Comparison of ENCODE assay signal across 8 cellular contexts in the genomic region with DNA sequence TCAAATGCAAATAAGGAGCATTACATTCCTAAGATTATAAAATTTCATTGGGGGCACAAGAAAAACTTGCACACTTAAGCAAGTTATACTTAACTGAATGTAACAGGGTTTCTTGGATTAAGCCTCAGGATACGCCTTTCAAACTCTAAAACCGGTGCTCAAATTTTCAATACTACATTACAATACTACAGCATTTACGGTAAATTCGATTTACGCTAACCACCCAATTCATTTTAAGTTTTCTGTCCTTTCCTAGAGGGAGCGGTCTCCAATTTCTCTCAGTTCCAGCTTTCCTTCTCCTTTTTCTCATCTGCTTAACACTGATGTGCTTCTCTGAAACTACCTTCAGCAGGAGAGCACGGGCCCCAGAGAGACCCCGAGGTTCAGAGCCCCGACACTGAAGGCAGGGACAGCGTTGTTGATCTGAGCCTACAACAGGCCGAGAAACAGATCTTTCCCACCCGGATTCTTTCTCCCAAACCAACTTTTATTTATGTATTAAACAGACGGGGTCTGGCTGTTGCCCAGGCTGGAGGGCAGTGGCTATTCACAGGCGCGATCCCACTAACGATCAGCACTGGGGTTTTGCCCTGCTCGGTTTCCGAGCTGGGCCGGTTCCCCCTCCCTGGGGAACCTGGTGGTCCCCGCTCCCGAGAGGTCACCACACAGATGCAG. TPM values are rescaled to one million over a fixed set of nuclear protein-coding genes. Genes with fewer than 3 reads are reported as not detected.
DNase-seq lines count a peak whose midpoint lies in the region; ATAC-seq and TF ChIP-seq lines count a peak whose summit lies in the region.

No MANE protein-coding gene starts in this region.

- peak overlapping the region; percentile 95 for H3K27ac ChIP-seq in left ventricle myocardium inferior (replicated peaks)

- no peaks in the 10 kb centered on the region for H3K27me3 Mint-ChIP-seq in T-cell

- peaks cover 35% of the 10 kb centered on the region for H3K4me1 ChIP-seq in left ventricle myocardium inferior

- H3K36me3 Mint-ChIP-seq in T-cell = peaks cover under 1% of the 10 kb centered on the region

- peaks cover 20 to 29% (median 21%) of the 10 kb centered on the region in 3 donors for H3K4me1 Mint-ChIP-seq in T-cell

- TF ChIP-seq CTCF in left ventricle myocardium inferior (IDR thresholded peaks at IDR 0.05; ENCODE audit: borderline replicate concordance) (no peak), fibroblast of villous mesenchyme (IDR thresholded peaks at IDR 0.05; ENCODE audit: insufficient read depth, low read depth, low read length) (no peak), retinal pigment epithelial cell (conservative IDR thresholded peaks at IDR 0.05; ENCODE audit: low read depth, low read length) (no peak)

- peaks cover 4% of the 10 kb centered on the region for H3K36me3 ChIP-seq in left ventricle myocardium inferior

- POLR2A ChIA-PET in T-cell (lab: Charles Lee) = interaction anchor here in 1 of 2 donors (0.6 to 0.8 kb wide), 2 partner anchors 22 to 106 kb away, joined by 4 to 6 read pairs; partner anchors contain the start of gene ZNF398

- H3K27me3 ChIP-seq in left ventricle myocardium inferior (ENCODE audit: low read depth) = no peaks in the 10 kb centered on the region

- peaks cover 1% of the 10 kb centered on the region for H3K9me3 ChIP-seq in left ventricle myocardium inferior (replicated peaks)

- H3K27ac Mint-ChIP-seq in T-cell = peak overlapping the region; percentile 99 to 100

- ATAC-seq in T-cell (replicated peaks in 1 of 4) (no peak), HG02623 (IDR thresholded peaks at IDR 0.05; ENCODE audit: unreplicated experiment) (no peak), GM18517 (IDR thresholded peaks at IDR 0.05; ENCODE audit: unreplicated experiment) (no peak)

- no peak for DNase-seq in left ventricle myocardium inferior
- DNase-seq in cardiac septum (ENCODE audit: low spot score) = no peak
- peak in 3 of 34 experiments; percentile 1 to 12 (median 7) for DNase-seq in T-cell
- DNase-seq in fibroblast of villous mesenchyme (ENCODE audit: low read depth) = peak; percentile 22
- no peak for DNase-seq in retinal pigment epithelial cell (ENCODE audit: low read depth)
- DNase-seq in activated CD8-positive, alpha-beta memory T cell treated with anti-CD3 and anti-CD28 coated beads for 24 hours = no peak

- H3K4me3 Mint-ChIP-seq in T-cell = peak overlapping the region; percentile 95 to 100 (median 100)

- intact Hi-C loops in left ventricle myocardium inferior (cut with micrococcal nuclease) (no loop called here), cardiac septum (cut with DNase I) (no loop called here)

- no peaks in the 10 kb centered on the region for H3K9me3 Mint-ChIP-seq in T-cell

- CTCF ChIA-PET in T-cell (lab: Charles Lee) = interaction anchor here (0.6 to 3.3 kb wide), 7 partner anchors 22 to 154 kb away, joined by 3 to 27 read pairs (median 5); partner anchors contain the start of gene ZNF398 (in 2 of the 2)

- H3K4me3 ChIP-seq in left ventricle myocardium inferior = peak overlapping the region; percentile 94
- H3K4me3 ChIP-seq in fibroblast of villous mesenchyme (ENCODE audit: low read depth, low read length) = peak overlapping the region; percentile 71
- peak overlapping the region; percentile 91 for H3K4me3 ChIP-seq in retinal pigment epithelial cell (ENCODE audit: low read length)

RNA-seq across cellular contexts. Expression of gene ZNF425, which starts 0.8 kb away (rescaled TPM):
- total RNA-seq in left ventricle myocardium inferior (0.58 TPM), cardiac septum (0.78 TPM), T-cell (1 to 10 TPM in 4 of 5 donors, under 1 TPM in 1; 0.28 to 2.7 (median 1.9) TPM), fibroblast of villous mesenchyme (2.9 and 3.5 TPM in 2 replicates)

RNA-seq across cellular contexts. Expression of gene ZNF398, which starts 21.9 kb away (rescaled TPM):
- total RNA-seq in left ventricle myocardium inferior = 7.1 TPM
- total RNA-seq in cardiac septum = 7.4 TPM
- total RNA-seq in T-cell = 10 to 100 TPM; 15.1 to 31.0 (median 28.4) TPM
- 16.1 and 18.6 TPM in 2 replicates for total RNA-seq in fibroblast of villous mesenchyme

RNA-seq across cellular contexts. Expression of gene ZNF786, which starts 34.8 kb away (rescaled TPM):
- total RNA-seq in left ventricle myocardium inferior (2.4 TPM), cardiac septum (3.0 TPM), T-cell (10 to 100 TPM in 3 of 5 donors, 1 to 10 TPM in 2; 6.2 to 21.1 (median 18.8) TPM), fibroblast of villous mesenchyme (6.1 and 9.1 TPM in 2 replicates)
